8 cellular contexts compared by ENCODE assay signal in genomic region chr4:159227984-159228383, GRCh38.
DNase-seq lines count a peak whose midpoint lies in the region; ATAC-seq and TF ChIP-seq lines count a peak whose summit lies in the region.

No MANE protein-coding gene starts in this region.

- peaks cover 4% of the 10 kb centered on the region for H3K4me1 ChIP-seq in stomach smooth muscle (ENCODE audit: control insufficient read depth, insufficient read depth, low read length)

- H3K27me3 ChIP-seq in stomach smooth muscle (ENCODE audit: control insufficient read depth in 1 of 2, insufficient read depth in 2 of 2, low read length in 2 of 2), result no peaks in the 10 kb centered on the region

- H3K4me3 ChIP-seq in choroid plexus epithelial cell (ENCODE audit: low read depth, low read length) (peak overlapping the region; percentile 38), stomach smooth muscle (ENCODE audit: low read length in 2 of 2) (peak overlapping the region; percentile 44 to 64)

- ATAC-seq in GM21515 (IDR thresholded peaks at IDR 0.05; ENCODE audit: unreplicated experiment) (no peak), GM21528 (IDR thresholded peaks at IDR 0.05; ENCODE audit: low FRiP score, unreplicated experiment) (no peak)

- no peaks in the 10 kb centered on the region for H3K36me3 ChIP-seq in stomach smooth muscle (ENCODE audit: control insufficient read depth in 2 of 2, insufficient read depth in 2 of 2, low read length in 2 of 2)

- H3K27ac ChIP-seq in stomach smooth muscle (ENCODE audit: low read length), result no peak overlapping the region

- peak overlapping the region in 1 of 2 donors; percentile 22 for H3K9ac ChIP-seq in stomach smooth muscle (ENCODE audit: low read length in 2 of 2)

- peak; percentile 85 for DNase-seq in HT1080 (ENCODE audit: low read depth)
- DNase-seq in choroid plexus epithelial cell (ENCODE audit: low read depth), result peak; percentile 94
- DNase-seq in left kidney (ENCODE audit: low read depth, low spot score), result peak; percentile 90
- DNase-seq in DMS 273 treated with DMSO at 0.1 percent for 48 hours (lab: John Stamatoyannopoulos, UW), result no peak
- DNase-seq in activated T-cell treated with anti-CD3 and anti-CD28 coated beads, Interleukin-2, amount 50 U/mL, for 48 hours, result no peak

- no peaks in the 10 kb centered on the region for H3K9me3 ChIP-seq in stomach smooth muscle (ENCODE audit: control insufficient read depth in 2 of 2, low read length in 2 of 2)

- peak; percentile 53 for TF ChIP-seq CTCF in choroid plexus epithelial cell (conservative IDR thresholded peaks at IDR 0.05; ENCODE audit: low read depth, low read length)

Comparison
In these comparisons a context has a peak if more than half of its experiments do, and no peak if none do; other contexts are left out.
1. DNase-seq: peak in HT1080 (single experiment), choroid plexus epithelial cell (single experiment) and left kidney (single experiment); none in DMS 273 treated with DMSO at 0.1 percent for 48 hours (single experiment) and activated T-cell treated with anti-CD3 and anti-CD28 coated beads, Interleukin-2, amount 50 U/mL, for 48 hours (0 of 2).